In genomic region chr3:187021748-187022402, GRCh38 we compare ENCODE assay signal across 10 cellular contexts.
DNase-seq lines count a peak whose midpoint lies in the region; ATAC-seq and TF ChIP-seq lines count a peak whose summit lies in the region.
"Had no signal": no experiment of that assay in that cellular context is flagged by ENCODE, and none has a peak within 500 bp of the region (broad histone marks: within the 10 kb centered on the region; RNA-seq: fewer than 3 reads in every experiment).

No MANE protein-coding gene starts in this region.

- H3K4me1 ChIP-seq in spleen: peaks cover 16 to 100% (median 60%) of the 10 kb centered on the region in 6 donors
- no peaks in the 10 kb centered on the region for H3K4me1 ChIP-seq in uterus

- peak overlapping the region; percentile 51 to 91 (median 74) for H3K27ac ChIP-seq in spleen
- H3K27ac ChIP-seq in uterus: no peak overlapping the region

- H3K36me3 ChIP-seq in spleen (peaks cover 0 to 25% (median 0%) of the 10 kb centered on the region in 6 donors), uterus (no peaks in the 10 kb centered on the region)

- H3K27ac Mint-ChIP-seq in activated naive CD4-positive, alpha-beta T cell treated with anti-CD3 and anti-CD28 coated beads, Interleukin-2, amount 10 ng/mL, durations not matched to agents 7 days and 5 days: peak overlapping the region; percentile 97

- H3K9me3 ChIP-seq in spleen (peaks cover 0 to 3% (median 0%) of the 10 kb centered on the region in 8 donors), uterus (no peaks in the 10 kb centered on the region)

- 70 to 87% (median 75%) methylated on average over 4 to 6 of the region's 6 CpGs for WGBS in spleen, 5 donors

- peaks cover 64% of the 10 kb centered on the region for H3K4me1 Mint-ChIP-seq in activated naive CD4-positive, alpha-beta T cell treated with anti-CD3 and anti-CD28 coated beads, Interleukin-2, amount 10 ng/mL, durations not matched to agents 7 days and 5 days

- intact Hi-C loops in spleen (cut with DNase I; ENCODE audit: low total_unique reads): no loop called here
- intact Hi-C loops in uterus (cut with DNase I; ENCODE audit: low total_unique reads): no loop called here

- H3K27me3 ChIP-seq in spleen (replicated peaks in 1 of 7) (no peaks in the 10 kb centered on the region), uterus (no peaks in the 10 kb centered on the region)

- peaks cover 48% of the 10 kb centered on the region for H3K36me3 Mint-ChIP-seq in activated naive CD4-positive, alpha-beta T cell treated with anti-CD3 and anti-CD28 coated beads, Interleukin-2, amount 10 ng/mL, durations not matched to agents 7 days and 5 days

- DNase-seq in activated naive CD4-positive, alpha-beta T cell treated with anti-CD3 and anti-CD28 coated beads, Interleukin-2, amount 10 ng/mL, durations not matched to agents 7 days and 5 days: no peak
- DNase-seq in activated naive CD4-positive, alpha-beta T cell treated with anti-CD3 and anti-CD28 coated beads, Interleukin-2, amount 50 U/mL, for 16 hours: no peak
- DNase-seq in spleen (no peak), omental fat pad (ENCODE audit: low spot score) (no peak), DMS79 treated with DMSO at 0.1 percent for 48 hours (lab: John Stamatoyannopoulos, UW) (no peak), uterus (no peak)
- DNase-seq: NCI-H82, occipital lobe had no signal

- no peaks in the 10 kb centered on the region for H3K9me3 Mint-ChIP-seq in activated naive CD4-positive, alpha-beta T cell treated with anti-CD3 and anti-CD28 coated beads, Interleukin-2, amount 10 ng/mL, durations not matched to agents 7 days and 5 days

- peak; percentile 95 for TF ChIP-seq POLR2A in Raji (IDR thresholded peaks at IDR 0.05; ENCODE audit: insufficient read depth, low read depth, low read length)
- TF ChIP-seq POLR2A in spleen (IDR thresholded peaks at IDR 0.05): peak in 1 of 3 donors; percentile 85
- TF ChIP-seq POLR2A in uterus (IDR thresholded peaks at IDR 0.05): no peak

- ATAC-seq in HG02571 (IDR thresholded peaks at IDR 0.05; ENCODE audit: unreplicated experiment) (peak; percentile 39), omental fat pad (ENCODE audit: low FRiP score) (no peak)

- H3K27me3 Mint-ChIP-seq in activated naive CD4-positive, alpha-beta T cell treated with anti-CD3 and anti-CD28 coated beads, Interleukin-2, amount 10 ng/mL, durations not matched to agents 7 days and 5 days: no peaks in the 10 kb centered on the region

- H3K4me3 Mint-ChIP-seq in activated naive CD4-positive, alpha-beta T cell treated with anti-CD3 and anti-CD28 coated beads, Interleukin-2, amount 10 ng/mL, durations not matched to agents 7 days and 5 days: no peak overlapping the region

- H3K4me3 ChIP-seq in spleen (peak overlapping the region in 7 of 8 donors; percentile 7 to 69 (median 35)), uterus (no peak overlapping the region)

- CTCF ChIA-PET in activated naive CD4-positive, alpha-beta T cell treated with anti-CD3 and anti-CD28 coated beads, Interleukin-2, amount 10 ng/mL, durations not matched to agents 7 days and 5 days (lab: Charles Lee): interaction anchor here (1.0 kb wide), 1 partner anchor 9 kb away, joined by 3 read pairs; no protein-coding TSS in a partner anchor

- TF ChIP-seq CTCF in spleen (IDR thresholded peaks at IDR 0.05 in 8 of 11, conservative IDR thresholded peaks at IDR 0.05 in 3 of 11): no peak
- TF ChIP-seq CTCF in omental fat pad (IDR thresholded peaks at IDR 0.05): no peak
- TF ChIP-seq CTCF in uterus (IDR thresholded peaks at IDR 0.05): no peak

Comparison
In these comparisons a context has a peak if more than half of its experiments do, and no peak if none do; other contexts are left out.
1. H3K27ac ChIP-seq: peak in spleen (8 of 8); none in uterus (0 of 2).
2. H3K4me3 ChIP-seq: peak in spleen (7 of 8); none in uterus (0 of 2).